ENCODE assay signal across 21 cellular contexts in the genomic region with DNA sequence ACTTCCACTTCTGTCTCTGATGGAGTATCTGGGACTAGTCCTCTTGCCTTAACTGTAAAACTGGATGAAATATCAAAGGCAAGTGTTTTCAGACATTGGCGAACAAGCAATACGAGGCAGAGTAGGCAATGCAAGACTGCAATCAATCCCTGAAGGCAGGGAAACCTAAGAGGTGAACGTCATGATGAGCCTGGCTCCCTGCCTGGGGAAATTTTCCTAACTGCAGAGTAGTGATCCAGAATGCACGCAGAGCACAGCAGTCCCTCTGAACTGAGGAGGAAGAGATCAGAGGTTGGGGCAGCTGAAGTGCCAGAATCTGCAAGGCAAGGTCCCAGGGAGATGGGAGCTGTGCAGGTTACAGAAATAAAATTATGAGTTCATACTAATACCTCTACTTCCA.
"Had no signal": no experiment of that assay in that cellular context is flagged by ENCODE, and none has a peak within 500 bp of the region (broad histone marks: within the 10 kb centered on the region; RNA-seq: fewer than 3 reads in every experiment).

No MANE protein-coding gene starts in this region.

- H3K9me3 ChIP-seq: Peyer's patch, SJSA1 had no signal

- H3K4me3 ChIP-seq: Peyer's patch, SJSA1, SK-N-MC had no signal

- H3K27me3 ChIP-seq: Peyer's patch, SJSA1 had no signal

- H3K4me1 ChIP-seq: SJSA1 had no signal

- H3K36me3 ChIP-seq: Peyer's patch, SJSA1 had no signal

- H3K27ac ChIP-seq: HL-60, Peyer's patch, SJSA1, SK-N-MC had no signal

- DNase-seq: KBM-7, MV-4-11, NCI-H1048, NCI-H1105, NCI-H1417, NCI-H1436 treated with DMSO at 0.1 percent for 48 hours, NCI-H1694, NCI-H187 treated with DMSO at 0.1 percent for 48 hours, NCI-H2029 treated with DMSO at 0.1 percent for 48 hours, NCI-H2171 treated with DMSO at 0.1 percent for 48 hours, NCI-H345, NCI-H446 treated with DMSO at 0.1 percent for 48 hours, NCI-H510A treated with DMSO at 0.1 percent for 48 hours, NCI-H526, NCI-H82, Peyer's patch, Right ventricle myocardium superior, SIG-M5 had no signal
